Comparison of ENCODE assay signal across 1 cellular context in genomic region chr2:9003366-9003615, GRCh38.
TF ChIP-seq lines count a peak whose summit lies in the region.

No MANE protein-coding gene starts in this region.

TF ChIP-seq in WTC11, 78 proteins besides CTCF, POLR2A, EP300 and RAD21 (continued from another document):
- no peak for TF ChIP-seq ZNF532 (CRISPR knock-in tag; IDR thresholded peaks at IDR 0.05; ENCODE audit: borderline replicate concordance)
